Comparison of ENCODE assay signal across 19 cellular contexts in the genomic region with DNA sequence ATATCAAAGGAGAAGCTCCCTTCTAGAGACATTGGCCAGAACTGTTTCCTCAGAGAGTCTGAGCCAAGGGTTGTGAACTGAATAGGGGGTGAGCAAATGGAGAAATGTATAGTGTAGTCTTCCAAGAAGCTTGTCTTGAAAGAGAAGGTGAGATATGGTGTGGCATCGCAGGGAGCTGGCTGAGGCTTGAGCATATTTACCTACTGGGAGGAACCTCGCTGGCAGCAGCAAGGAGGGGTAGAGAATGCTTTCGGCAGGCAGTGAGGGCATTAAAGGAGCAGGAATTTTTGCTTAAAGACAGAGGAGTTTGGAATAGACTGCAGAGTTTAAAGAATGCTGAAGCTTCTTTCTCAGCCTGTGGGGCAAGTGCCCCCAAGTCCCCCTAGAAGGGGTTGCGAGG. TPM values are rescaled to one million over a fixed set of nuclear protein-coding genes. Genes with fewer than 3 reads are reported as not detected.
DNase-seq lines count a peak whose midpoint lies in the region; ATAC-seq and TF ChIP-seq lines count a peak whose summit lies in the region.
"Had no signal": no experiment of that assay in that cellular context is flagged by ENCODE, and none has a peak within 500 bp of the region (broad histone marks: within the 10 kb centered on the region; RNA-seq: fewer than 3 reads in every experiment).

No MANE protein-coding gene starts in this region.

- H3K36me3 ChIP-seq in CD8-positive, alpha-beta memory T cell (ENCODE audit: insufficient read depth, low read length) = no peaks in the 10 kb centered on the region
- H3K36me3 ChIP-seq in naive thymus-derived CD4-positive, alpha-beta T cell (ENCODE audit: control insufficient read depth in 2 of 3, insufficient read depth in 3 of 3, low read length in 3 of 3) = no peaks in the 10 kb centered on the region
- H3K36me3 ChIP-seq: BLaER1 treated with 17β-estradiol and CSF1 and Interleukin-3, amounts not matched to agents 10 nM and 100 nM; spleen; thoracic aorta had no signal

- H3K4me1 ChIP-seq in CD8-positive, alpha-beta memory T cell (ENCODE audit: insufficient read depth, low read length) = peaks cover 7% of the 10 kb centered on the region
- H3K4me1 ChIP-seq in naive thymus-derived CD4-positive, alpha-beta T cell (ENCODE audit: control insufficient read depth in 2 of 2, insufficient read depth in 2 of 2, low read length in 2 of 2) = peaks cover 0 to 6% of the 10 kb centered on the region in 2 donors
- H3K4me1 ChIP-seq: spleen had no signal

- peaks cover 16% of the 10 kb centered on the region for H3K4me1 Mint-ChIP-seq in T-helper 1 cell treated with Interleukin-12 subunit alpha and Interleukin-12 subunit beta and Interleukin-4 antibody, amounts not matched to agents 30 μg/mL and 1 μg/mL, for 36 hours (ENCODE audit: low read depth)
- H3K4me1 Mint-ChIP-seq in CD8-positive, alpha-beta memory T cell = peaks cover 20 to 22% (median 22%) of the 10 kb centered on the region in 3 donors
- H3K4me1 Mint-ChIP-seq in T-cell = peaks cover 12 to 22% (median 17%) of the 10 kb centered on the region in 3 donors
- peaks cover 11 to 27% (median 21%) of the 10 kb centered on the region in 7 donors for H3K4me1 Mint-ChIP-seq in naive thymus-derived CD4-positive, alpha-beta T cell
- H3K4me1 Mint-ChIP-seq in endothelial cell (ENCODE audit: unreplicated experiment) = peaks cover 25% of the 10 kb centered on the region

- POLR2A ChIA-PET in CD8-positive, alpha-beta memory T cell (lab: Charles Lee) = no interaction called here
- POLR2A ChIA-PET in T-cell (lab: Charles Lee) = no interaction called here
- POLR2A ChIA-PET in naive thymus-derived CD4-positive, alpha-beta T cell (lab: Charles Lee) = no interaction called here

- intact Hi-C loops in naive thymus-derived CD4-positive, alpha-beta T cell (cut with micrococcal nuclease) = no loop called here

- H3K27me3 Mint-ChIP-seq in T-helper 1 cell treated with Interleukin-12 subunit alpha and Interleukin-12 subunit beta and Interleukin-4 antibody, amounts not matched to agents 30 μg/mL and 1 μg/mL, for 36 hours (ENCODE audit: low read depth) = peaks cover 24% of the 10 kb centered on the region
- H3K27me3 Mint-ChIP-seq in CD8-positive, alpha-beta memory T cell = peaks cover 1 to 20% of the 10 kb centered on the region in 2 donors
- peaks cover 4 to 12% of the 10 kb centered on the region in 2 donors for H3K27me3 Mint-ChIP-seq in T-cell
- peaks cover 5 to 28% (median 18%) of the 10 kb centered on the region in 5 donors for H3K27me3 Mint-ChIP-seq in naive thymus-derived CD4-positive, alpha-beta T cell
- no peaks in the 10 kb centered on the region for H3K27me3 Mint-ChIP-seq in endothelial cell (ENCODE audit: unreplicated experiment)

- H3K27ac Mint-ChIP-seq in T-helper 1 cell treated with Interleukin-12 subunit alpha and Interleukin-12 subunit beta and Interleukin-4 antibody, amounts not matched to agents 30 μg/mL and 1 μg/mL, for 36 hours = peak overlapping the region; percentile 41
- H3K27ac Mint-ChIP-seq in CD8-positive, alpha-beta memory T cell = peak overlapping the region in 6 of 8 donors; percentile 7 to 75 (median 40)
- H3K27ac Mint-ChIP-seq in T-cell (no peak overlapping the region), endothelial cell (ENCODE audit: unreplicated experiment) (no peak overlapping the region)
- peak overlapping the region in 2 of 9 donors; percentile 58 to 74 for H3K27ac Mint-ChIP-seq in naive thymus-derived CD4-positive, alpha-beta T cell

- peaks cover 10% of the 10 kb centered on the region for H3K36me3 Mint-ChIP-seq in T-helper 1 cell treated with Interleukin-12 subunit alpha and Interleukin-12 subunit beta and Interleukin-4 antibody, amounts not matched to agents 30 μg/mL and 1 μg/mL, for 36 hours (ENCODE audit: low read depth)
- H3K36me3 Mint-ChIP-seq in CD8-positive, alpha-beta memory T cell = peaks cover 0 to 30% (median 6%) of the 10 kb centered on the region in 3 donors
- H3K36me3 Mint-ChIP-seq in T-cell (peaks cover 15% of the 10 kb centered on the region), endothelial cell (ENCODE audit: low read depth, unreplicated experiment) (peaks cover 15% of the 10 kb centered on the region)
- H3K36me3 Mint-ChIP-seq in naive thymus-derived CD4-positive, alpha-beta T cell = peaks cover 0 to 14% (median 10%) of the 10 kb centered on the region in 5 donors

- H3K9me3 Mint-ChIP-seq in T-helper 1 cell treated with Interleukin-12 subunit alpha and Interleukin-12 subunit beta and Interleukin-4 antibody, amounts not matched to agents 30 μg/mL and 1 μg/mL, for 36 hours = peaks cover 15% of the 10 kb centered on the region
- peaks cover 0 to 7% (median 3%) of the 10 kb centered on the region in 5 donors for H3K9me3 Mint-ChIP-seq in CD8-positive, alpha-beta memory T cell
- H3K9me3 Mint-ChIP-seq in T-cell (peaks cover 0 to 20% (median 2%) of the 10 kb centered on the region in 3 donors), endothelial cell (ENCODE audit: unreplicated experiment) (no peaks in the 10 kb centered on the region)
- H3K9me3 Mint-ChIP-seq in naive thymus-derived CD4-positive, alpha-beta T cell = peaks cover 1 to 20% (median 8%) of the 10 kb centered on the region in 11 donors

- CTCF ChIA-PET in CD8-positive, alpha-beta memory T cell (lab: Charles Lee) = no interaction called here
- CTCF ChIA-PET in T-cell (lab: Charles Lee) = no interaction called here
- CTCF ChIA-PET in naive thymus-derived CD4-positive, alpha-beta T cell (lab: Charles Lee) = no interaction called here

- no peaks in the 10 kb centered on the region for H3K9me3 ChIP-seq in CD8-positive, alpha-beta memory T cell (ENCODE audit: low read length)
- H3K9me3 ChIP-seq in naive thymus-derived CD4-positive, alpha-beta T cell (ENCODE audit: control insufficient read depth in 2 of 3, low read length in 3 of 3) = no peaks in the 10 kb centered on the region
- H3K9me3 ChIP-seq: spleen, thoracic aorta had no signal

- no peak for TF ChIP-seq CTCF in endothelial cell (IDR thresholded peaks at IDR 0.05; ENCODE audit: unreplicated experiment)

- no peak for ATAC-seq in T-cell (replicated peaks in 1 of 4)
- no peak for ATAC-seq in naive thymus-derived CD4-positive, alpha-beta T cell

- H3K4me3 ChIP-seq in CD8-positive, alpha-beta memory T cell (ENCODE audit: low read length) = no peak overlapping the region
- no peak overlapping the region for H3K4me3 ChIP-seq in naive thymus-derived CD4-positive, alpha-beta T cell (ENCODE audit: low read length)
- H3K4me3 ChIP-seq: BLaER1 treated with 17β-estradiol and CSF1 and Interleukin-3, amounts not matched to agents 10 nM and 100 nM; lung; spleen; thoracic aorta had no signal

- no peak overlapping the region for H3K27ac ChIP-seq in CD8-positive, alpha-beta memory T cell (ENCODE audit: low read depth, low read length)
- H3K27ac ChIP-seq in naive thymus-derived CD4-positive, alpha-beta T cell (ENCODE audit: low read depth, low read length) = no peak overlapping the region
- H3K27ac ChIP-seq: spleen, thoracic aorta had no signal

- H3K27me3 ChIP-seq in CD8-positive, alpha-beta memory T cell (ENCODE audit: insufficient read depth, low read length, poor library complexity, severe bottlenecking) = no peaks in the 10 kb centered on the region
- no peaks in the 10 kb centered on the region for H3K27me3 ChIP-seq in naive thymus-derived CD4-positive, alpha-beta T cell (ENCODE audit: control insufficient read depth in 2 of 2, insufficient read depth in 2 of 2, low read length in 2 of 2)
- H3K27me3 ChIP-seq: BLaER1 treated with 17β-estradiol and CSF1 and Interleukin-3, amounts not matched to agents 10 nM and 100 nM had no signal

- DNase-seq in T-helper 1 cell = no peak
- DNase-seq in CD8-positive, alpha-beta memory T cell = no peak
- no peak for DNase-seq in T-cell
- DNase-seq in naive thymus-derived CD4-positive, alpha-beta T cell = no peak
- no peak for DNase-seq in retina
- DNase-seq in endothelial cell (ENCODE audit: low spot score) = no peak
- DNase-seq in MV-4-11 (lab: John Stamatoyannopoulos, UW) = no peak
- DNase-seq: anterior cingulate cortex, head of caudate nucleus, NCI-H226, spleen had no signal

- H3K4me3 Mint-ChIP-seq in T-helper 1 cell treated with Interleukin-12 subunit alpha and Interleukin-12 subunit beta and Interleukin-4 antibody, amounts not matched to agents 30 μg/mL and 1 μg/mL, for 36 hours = no peak overlapping the region
- H3K4me3 Mint-ChIP-seq in CD8-positive, alpha-beta memory T cell = peak overlapping the region in 5 of 7 donors; percentile 4 to 67 (median 43)
- peak overlapping the region in 2 of 3 donors; percentile 24 to 55 for H3K4me3 Mint-ChIP-seq in T-cell
- H3K4me3 Mint-ChIP-seq in naive thymus-derived CD4-positive, alpha-beta T cell = peak overlapping the region; percentile 2 to 77 (median 50)
- H3K4me3 Mint-ChIP-seq in endothelial cell (ENCODE audit: unreplicated experiment) = no peak overlapping the region
- H3K4me3 Mint-ChIP-seq: endodermal cell had no signal

RNA-seq across cellular contexts. Expression of gene PRMT8, which starts 59.3 kb away (rescaled TPM):
- total RNA-seq in CD8-positive, alpha-beta memory T cell = not detected
- 0.08 TPM for polyA plus RNA-seq in CD8-positive, alpha-beta memory T cell
- total RNA-seq in T-cell = not detected
- not detected for total RNA-seq in naive thymus-derived CD4-positive, alpha-beta T cell
- polyA plus RNA-seq in naive thymus-derived CD4-positive, alpha-beta T cell = not detected
- 0.10 TPM for total RNA-seq in endothelial cell (ENCODE audit: unreplicated experiment)
- total RNA-seq: A172, chondrocyte, pulmonary artery endothelial cell, spleen, thoracic aorta had no signal
- polyA plus RNA-seq: spleen had no signal

Comparison
In these comparisons a context has a peak if more than half of its experiments do, and no peak if none do; other contexts are left out.
1. H3K27ac Mint-ChIP-seq: peak in T-helper 1 cell treated with Interleukin-12 subunit alpha and Interleukin-12 subunit beta and Interleukin-4 antibody, amounts not matched to agents 30 μg/mL and 1 μg/mL, for 36 hours (single experiment) and CD8-positive, alpha-beta memory T cell (6 of 8); none in T-cell (0 of 2) and endothelial cell (single experiment).
2. H3K4me3 Mint-ChIP-seq: peak in CD8-positive, alpha-beta memory T cell (5 of 7), T-cell (2 of 3) and naive thymus-derived CD4-positive, alpha-beta T cell (10 of 10); none in T-helper 1 cell treated with Interleukin-12 subunit alpha and Interleukin-12 subunit beta and Interleukin-4 antibody, amounts not matched to agents 30 μg/mL and 1 μg/mL, for 36 hours (single experiment) and endothelial cell (single experiment).